ENCODE assay signal across 34 cellular contexts in the genomic region with DNA sequence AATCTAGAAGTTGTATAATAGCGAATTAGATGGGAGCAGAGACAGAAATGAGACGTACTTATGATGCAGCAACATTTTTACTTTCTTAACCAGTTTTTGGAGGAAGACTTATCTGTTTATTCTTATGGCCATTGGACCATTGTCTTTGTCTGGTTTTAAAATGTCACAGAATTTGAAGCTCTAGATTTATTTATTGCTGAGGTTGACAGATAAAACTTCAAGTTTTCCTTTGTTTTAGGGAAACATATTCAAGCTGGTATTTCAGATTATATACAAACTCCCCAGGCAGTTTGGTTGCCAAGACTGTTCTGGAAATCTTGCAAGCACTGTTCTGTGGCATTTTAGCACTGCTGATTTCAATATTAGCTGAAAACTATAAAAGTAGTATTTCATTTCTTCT.
DNase-seq lines count a peak whose midpoint lies in the region; ATAC-seq, FAIRE-seq and TF ChIP-seq lines count a peak whose summit lies in the region.
"Had no signal": no experiment of that assay in that cellular context is flagged by ENCODE, and none has a peak within 500 bp of the region (broad histone marks: within the 10 kb centered on the region; RNA-seq: fewer than 3 reads in every experiment).

No MANE protein-coding gene starts in this region.

- H3K36me3 ChIP-seq in HepG2 (replicated peaks in 1 of 2; ENCODE audit: control insufficient read depth in 1 of 2, insufficient read depth in 2 of 2, low read length in 2 of 2) (no peaks in the 10 kb centered on the region), right lobe of liver (no peaks in the 10 kb centered on the region), Karpas-422 (ENCODE audit: insufficient read depth, low read length) (no peaks in the 10 kb centered on the region)
- H3K36me3 ChIP-seq: BE2C; BLaER1; BLaER1 treated with 17β-estradiol and CSF1 and Interleukin-3, amounts not matched to agents 10 nM and 100 nM had no signal

- POLR2A ChIA-PET in HepG2 (lab: Yijun Ruan, JAX): no interaction called here
- POLR2A ChIA-PET in A549 (lab: Yijun Ruan, JAX): no interaction called here

- H3K9me3 Mint-ChIP-seq in stimulated activated memory B cell treated with anti-CD40 and anti-IgM and Interleukin-4, amounts not matched to agents 10 μg/mL and 1 μg/mL and 100 μg/mL, for 72 hours: peaks cover 16% of the 10 kb centered on the region

- CTCF ChIA-PET in HepG2 (lab: Yijun Ruan, JAX; ENCODE audit: low intra/inter-chr PET ratio, low total read pairs): no interaction called here
- CTCF ChIA-PET in A549 (lab: Yijun Ruan, JAX): no interaction called here

- ATAC-seq in HepG2: no peak
- ATAC-seq in right lobe of liver: no peak
- no peak for ATAC-seq in A549
- no peak for ATAC-seq in stimulated activated memory B cell treated with anti-CD40 and anti-IgM and Interleukin-4, amounts not matched to agents 10 μg/mL and 1 μg/mL and 100 μg/mL, for 72 hours
- ATAC-seq: CD8-positive, alpha-beta T cell had no signal

- no peak overlapping the region for H2AFZ ChIP-seq in HepG2 (ENCODE audit: low read length)
- H2AFZ ChIP-seq in Karpas-422 (ENCODE audit: low read length): peak overlapping the region; percentile 24; the same call in 1 of the 2 replicates

- TF ChIP-seq CTCF in HepG2 (CRISPR knock-in tag; IDR thresholded peaks at IDR 0.05) (no peak), right lobe of liver (IDR thresholded peaks at IDR 0.05) (no peak), A549 (IDR thresholded peaks at IDR 0.05) (no peak)

- no peaks in the 10 kb centered on the region for H3K4me1 Mint-ChIP-seq in stimulated activated memory B cell treated with anti-CD40 and anti-IgM and Interleukin-4, amounts not matched to agents 10 μg/mL and 1 μg/mL and 100 μg/mL, for 72 hours
- H3K4me1 Mint-ChIP-seq: B cell; CD14-positive monocyte; CD4-positive, alpha-beta memory T cell; CD8-positive, alpha-beta memory T cell had no signal

- no peak overlapping the region for H3K27ac Mint-ChIP-seq in stimulated activated memory B cell treated with anti-CD40 and anti-IgM and Interleukin-4, amounts not matched to agents 10 μg/mL and 1 μg/mL and 100 μg/mL, for 72 hours
- H3K27ac Mint-ChIP-seq: B cell; CD14-positive monocyte; CD4-positive, alpha-beta memory T cell; CD4-positive, alpha-beta T cell; CD4-positive, CD25-positive, alpha-beta regulatory T cell; CD8-positive, alpha-beta memory T cell; CD8-positive, alpha-beta T cell had no signal

- BruUV-seq in HepG2 (replicated peaks; lab: Mats Ljungman, UMichigan): no TSS peak

- peaks cover 18% of the 10 kb centered on the region; the same call in 1 of the 2 replicates for H3K9me3 ChIP-seq in HepG2 (ENCODE audit: low read length)
- no peaks in the 10 kb centered on the region for H3K9me3 ChIP-seq in right lobe of liver
- H3K9me3 ChIP-seq in A549: no peaks in the 10 kb centered on the region
- H3K9me3 ChIP-seq in Karpas-422 (ENCODE audit: low read length): no peaks in the 10 kb centered on the region; the same call in 1 of the 2 replicates
- H3K9me3 ChIP-seq: BE2C, Caco-2 had no signal

- TF ChIP-seq POLR2A in HepG2 (IDR thresholded peaks at IDR 0.05; ENCODE audit: insufficient read depth in 1 of 2, low read depth in 2 of 2, low read length in 2 of 2) (no peak), right lobe of liver (IDR thresholded peaks at IDR 0.05) (no peak), A549 (IDR thresholded peaks at IDR 0.05; ENCODE audit: low read length) (no peak)

- H3K4me3 ChIP-seq in HepG2 (replicated peaks in 1 of 3; ENCODE audit: insufficient read depth in 1 of 3, low read depth in 2 of 3, low read length in 3 of 3) (no peak overlapping the region), right lobe of liver (no peak overlapping the region), A549 (no peak overlapping the region), Karpas-422 (ENCODE audit: low read length) (no peak overlapping the region)
- H3K4me3 ChIP-seq: BLaER1; BLaER1 treated with 17β-estradiol and CSF1 and Interleukin-3, amounts not matched to agents 10 nM and 100 nM had no signal

- no peaks in the 10 kb centered on the region for H3K9me2 ChIP-seq in Karpas-422 (replicated peaks; ENCODE audit: insufficient read depth, low read length)

- H3K27ac ChIP-seq in HepG2 (ENCODE audit: extremely low read length, insufficient read depth, low read length): no peak overlapping the region
- H3K27ac ChIP-seq in right lobe of liver: no peak overlapping the region
- H3K27ac ChIP-seq in A549: no peak overlapping the region
- no peak overlapping the region for H3K27ac ChIP-seq in Karpas-422 (ENCODE audit: low read length)
- H3K27ac ChIP-seq: 22Rv1; BLaER1; BLaER1 treated with 17β-estradiol and CSF1 and Interleukin-3, amounts not matched to agents 10 nM and 100 nM; C4-2B had no signal

- no peak overlapping the region for H3K4me3 Mint-ChIP-seq in stimulated activated memory B cell treated with anti-CD40 and anti-IgM and Interleukin-4, amounts not matched to agents 10 μg/mL and 1 μg/mL and 100 μg/mL, for 72 hours
- H3K4me3 Mint-ChIP-seq: B cell; CD14-positive monocyte; CD4-positive, alpha-beta memory T cell; CD4-positive, alpha-beta T cell; CD4-positive, CD25-positive, alpha-beta regulatory T cell; CD8-positive, alpha-beta memory T cell; CD8-positive, alpha-beta T cell had no signal

- intact Hi-C loops in HepG2 (cut with micrococcal nuclease; ENCODE audit: unreplicated experiment) (no loop called here), right lobe of liver (cut with DNase I) (no loop called here)

- DNase-seq in HepG2 (ENCODE audit: low spot score) (no peak), right lobe of liver (no peak), A549 (ENCODE audit: low read depth in 1 of 2, low spot score in 1 of 2) (no peak), Karpas-422 (no peak), GDM1 (lab: John Stamatoyannopoulos, UW) (no peak)
- DNase-seq: 8988T; ACHN; AML-193; BE2C; C1 segment of cervical spinal cord; Caco-2; Calu3; CD4-positive, alpha-beta memory T cell; CD4-positive, alpha-beta T cell; CD4-positive, CD25-positive, alpha-beta regulatory T cell; CD8-positive, alpha-beta memory T cell; CD8-positive, alpha-beta T cell; COR-L47; DMS 273 treated with DMSO at 0.1 percent for 48 hours; DMS153; DMS53; DMS79; DMS79 treated with DMSO at 0.1 percent for 48 hours; DND-41; EL had no signal

- H3K27me3 Mint-ChIP-seq in stimulated activated memory B cell treated with anti-CD40 and anti-IgM and Interleukin-4, amounts not matched to agents 10 μg/mL and 1 μg/mL and 100 μg/mL, for 72 hours: no peaks in the 10 kb centered on the region
- H3K27me3 Mint-ChIP-seq: B cell; CD4-positive, alpha-beta memory T cell; CD4-positive, alpha-beta T cell; CD4-positive, CD25-positive, alpha-beta regulatory T cell; CD8-positive, alpha-beta memory T cell had no signal

- no peaks in the 10 kb centered on the region for H3K36me3 Mint-ChIP-seq in stimulated activated memory B cell treated with anti-CD40 and anti-IgM and Interleukin-4, amounts not matched to agents 10 μg/mL and 1 μg/mL and 100 μg/mL, for 72 hours
- H3K36me3 Mint-ChIP-seq: CD14-positive monocyte; CD4-positive, alpha-beta memory T cell; CD4-positive, CD25-positive, alpha-beta regulatory T cell; CD8-positive, alpha-beta memory T cell; CD8-positive, alpha-beta T cell had no signal

- no peak for TF ChIP-seq RAD21 in HepG2 (CRISPR knock-in tag; IDR thresholded peaks at IDR 0.05)
- no peak for TF ChIP-seq RAD21 in A549 (conservative IDR thresholded peaks at IDR 0.05 in 1 of 2, IDR thresholded peaks at IDR 0.05 in 1 of 2)

- H3K27me3 ChIP-seq in HepG2 (ENCODE audit: control insufficient read depth in 1 of 2, insufficient read depth in 2 of 2, low read length in 2 of 2) (no peaks in the 10 kb centered on the region), right lobe of liver (no peaks in the 10 kb centered on the region), Karpas-422 (ENCODE audit: low read length) (peaks cover 7% of the 10 kb centered on the region; the same call in 1 of the 2 replicates)
- H3K27me3 ChIP-seq: BE2C; BLaER1; BLaER1 treated with 17β-estradiol and CSF1 and Interleukin-3, amounts not matched to agents 10 nM and 100 nM had no signal

- in situ Hi-C loops in HepG2 (cut with HindIII; ENCODE audit: extremely low pct_ligation_motif_present, low pct_unique_long_range_greater_than_20kb): no loop called here

- H3K79me2 ChIP-seq in HepG2 (ENCODE audit: insufficient read depth, low read length) (no peaks in the 10 kb centered on the region), Karpas-422 (ENCODE audit: low read length) (no peaks in the 10 kb centered on the region)

- H4K20me1 ChIP-seq in HepG2 (ENCODE audit: insufficient read depth, low read length) (no peaks in the 10 kb centered on the region), Karpas-422 (ENCODE audit: insufficient read depth, low read depth, low read length) (no peaks in the 10 kb centered on the region)
- H4K20me1 ChIP-seq: BLaER1; BLaER1 treated with 17β-estradiol and CSF1 and Interleukin-3, amounts not matched to agents 10 nM and 100 nM had no signal

- H3K4me1 ChIP-seq in HepG2 (ENCODE audit: insufficient read depth, low read length): no peaks in the 10 kb centered on the region
- H3K4me1 ChIP-seq in right lobe of liver: no peaks in the 10 kb centered on the region
- no peaks in the 10 kb centered on the region for H3K4me1 ChIP-seq in A549
- H3K4me1 ChIP-seq in Karpas-422 (ENCODE audit: low read length): no peaks in the 10 kb centered on the region
- H3K4me1 ChIP-seq: BE2C; BLaER1; BLaER1 treated with 17β-estradiol and CSF1 and Interleukin-3, amounts not matched to agents 10 nM and 100 nM; Caco-2 had no signal

- H3K9ac ChIP-seq in HepG2 (ENCODE audit: insufficient read depth, low read depth, low read length): no peak overlapping the region
- no peak overlapping the region for H3K9ac ChIP-seq in Karpas-422 (ENCODE audit: low read length)
- H3K9ac ChIP-seq: BLaER1; BLaER1 treated with 17β-estradiol and CSF1 and Interleukin-3, amounts not matched to agents 10 nM and 100 nM had no signal

- 1% methylated on average over 2 of the region's 2 CpGs for WGBS in HepG2 (ENCODE audit: low lambda C conversion rate)
- WGBS in right lobe of liver (ENCODE audit: insufficient coverage, low coverage, low lambda C conversion rate, missing lambda C conversion rate): 46% methylated on average over 2 of the region's 2 CpGs
- WGBS in A549 (ENCODE audit: missing lambda C conversion rate): 3% methylated on average over 2 of the region's 2 CpGs

- TF ChIP-seq EP300 in HepG2 (IDR thresholded peaks at IDR 0.05; ENCODE audit: low read depth in 2 of 2, low read length in 2 of 2) (no peak), HepG2 (CRISPR knock-in tag; IDR thresholded peaks at IDR 0.05; ENCODE audit: borderline replicate concordance) (no peak), A549 (IDR thresholded peaks at IDR 0.05) (no peak)

- FAIRE-seq in HepG2 (lab: Jason Lieb, UNC) (no peak), A549 (lab: Jason Lieb, UNC) (no peak)
- FAIRE-seq: A204.1, D721Med had no signal

- H3K4me2 ChIP-seq in HepG2 (ENCODE audit: low read depth, low read length) (no peak overlapping the region), A549 (no peak overlapping the region), Karpas-422 (ENCODE audit: low read depth, low read length, poor library complexity, severe bottlenecking) (no peak overlapping the region)
- H3K4me2 ChIP-seq: BLaER1; BLaER1 treated with 17β-estradiol and CSF1 and Interleukin-3, amounts not matched to agents 10 nM and 100 nM had no signal

TF ChIP-seq in A549, 52 proteins besides CTCF, POLR2A, EP300 and RAD21:
- TF ChIP-seq EHMT2 (IDR thresholded peaks at IDR 0.05; ENCODE audit: low read depth) (no peak), MAFK (IDR thresholded peaks at IDR 0.05; ENCODE audit: partially characterized antibody) (peak; percentile 43)
